ENCODE assay signal across 15 cellular contexts in genomic region chr3:173038484-173038871, GRCh38.
DNase-seq lines count a peak whose midpoint lies in the region; ATAC-seq and TF ChIP-seq lines count a peak whose summit lies in the region.
"Had no signal": no experiment of that assay in that cellular context is flagged by ENCODE, and none has a peak within 500 bp of the region (broad histone marks: within the 10 kb centered on the region; RNA-seq: fewer than 3 reads in every experiment).

No MANE protein-coding gene starts in this region.

- H3K9me3 Mint-ChIP-seq in GM23338 = no peaks in the 10 kb centered on the region
- H3K9me3 Mint-ChIP-seq: CD14-positive monocyte; CD4-positive, alpha-beta memory T cell had no signal

- H3K36me3 Mint-ChIP-seq in GM23338 (ENCODE audit: low read depth) = no peaks in the 10 kb centered on the region
- H3K36me3 Mint-ChIP-seq: CD14-positive monocyte; CD4-positive, alpha-beta memory T cell had no signal

- H3K27ac Mint-ChIP-seq in GM23338 = no peak overlapping the region
- H3K27ac Mint-ChIP-seq: CD14-positive monocyte; CD4-positive, alpha-beta memory T cell had no signal

- H3K36me3 ChIP-seq in heart left ventricle (no peaks in the 10 kb centered on the region), GM23338 (ENCODE audit: insufficient read depth) (no peaks in the 10 kb centered on the region), left ventricle myocardium inferior (no peaks in the 10 kb centered on the region), prostate gland (no peaks in the 10 kb centered on the region)
- H3K36me3 ChIP-seq: BE2C had no signal

- H3K9me3 ChIP-seq in heart left ventricle (no peaks in the 10 kb centered on the region), left ventricle myocardium inferior (replicated peaks) (no peaks in the 10 kb centered on the region), prostate gland (no peaks in the 10 kb centered on the region)
- H3K9me3 ChIP-seq: BE2C had no signal

- intact Hi-C loops in heart left ventricle (cut with DNase I) = loop anchor here in 3 of 10 donors (5.0 kb wide), 3 partner anchors 51 to 221 kb away; no protein-coding TSS in a partner anchor
- intact Hi-C loops in left cardiac atrium (cut with DNase I) = no loop called here
- intact Hi-C loops in left ventricle myocardium inferior (cut with micrococcal nuclease) = no loop called here
- intact Hi-C loops in prostate gland (cut with DNase I) = no loop called here

- H3K4me1 Mint-ChIP-seq in GM23338 = no peaks in the 10 kb centered on the region; the same call in 1 of the 3 replicates
- H3K4me1 Mint-ChIP-seq: CD14-positive monocyte; CD4-positive, alpha-beta memory T cell had no signal

- TF ChIP-seq POLR2A in heart left ventricle (IDR thresholded peaks at IDR 0.05) = no peak
- TF ChIP-seq POLR2A in prostate gland (IDR thresholded peaks at IDR 0.05) = no peak

- H4K20me1 ChIP-seq in GM23338 (replicated peaks; ENCODE audit: insufficient read depth) = no peaks in the 10 kb centered on the region

- H3K4me3 ChIP-seq in heart left ventricle (no peak overlapping the region), GM23338 (no peak overlapping the region), left ventricle myocardium inferior (no peak overlapping the region), prostate gland (no peak overlapping the region)

- H3K4me3 Mint-ChIP-seq in GM23338 = no peak overlapping the region
- H3K4me3 Mint-ChIP-seq: CD14-positive monocyte; CD4-positive, alpha-beta memory T cell had no signal

- H3K4me1 ChIP-seq in heart left ventricle (peaks cover 0 to 24% (median 0%) of the 10 kb centered on the region in 12 donors), GM23338 (ENCODE audit: insufficient read depth) (no peaks in the 10 kb centered on the region), left ventricle myocardium inferior (peaks cover 25% of the 10 kb centered on the region), prostate gland (replicated peaks) (no peaks in the 10 kb centered on the region)
- H3K4me1 ChIP-seq: BE2C had no signal

- TF ChIP-seq CTCF in heart left ventricle (IDR thresholded peaks at IDR 0.05) (no peak), GM23338 (conservative IDR thresholded peaks at IDR 0.05; ENCODE audit: low read depth in 2 of 2) (no peak), left ventricle myocardium inferior (IDR thresholded peaks at IDR 0.05; ENCODE audit: borderline replicate concordance) (no peak), prostate gland (IDR thresholded peaks at IDR 0.05) (no peak)

- ATAC-seq in heart left ventricle (peak; percentile 69 to 94 (median 90)), left cardiac atrium (no peak), GM23338 (no peak), GM21515 (IDR thresholded peaks at IDR 0.05; ENCODE audit: unreplicated experiment) (no peak)

- DNase-seq in heart left ventricle (no peak), left cardiac atrium (no peak), GM23338 (ENCODE audit: low spot score) (no peak), left ventricle myocardium inferior (no peak), KG1 (lab: John Stamatoyannopoulos, UW) (no peak), prostate gland (ENCODE audit: low spot score) (no peak)
- DNase-seq: ACHN; BE2C; CD4-positive, alpha-beta memory T cell; DMS79 treated with DMSO at 0.1 percent for 48 hours; GF-D8; HCEC 1CT had no signal

- H3K9me2 ChIP-seq in GM23338 (ENCODE audit: insufficient read depth) = no peaks in the 10 kb centered on the region

- H3K79me2 ChIP-seq in GM23338 (replicated peaks; ENCODE audit: insufficient read depth) = no peaks in the 10 kb centered on the region

- no peaks in the 10 kb centered on the region for H3K27me3 Mint-ChIP-seq in GM23338 (ENCODE audit: insufficient read depth, low read depth, poor library complexity)
- H3K27me3 Mint-ChIP-seq: CD4-positive, alpha-beta memory T cell had no signal

- WGBS in heart left ventricle, 4 donors = 16 to 31% (median 26%) methylated on average over 3 of the region's 3 CpGs
- WGBS in prostate gland = 79% methylated on average over 3 of the region's 3 CpGs

- H3F3A ChIP-seq in GM23338 (replicated peaks; ENCODE audit: low read depth) = no peaks in the 10 kb centered on the region

- H3K27ac ChIP-seq in heart left ventricle (peak overlapping the region in 10 of 12 donors; percentile 8 to 78 (median 50)), GM23338 (ENCODE audit: low read depth) (no peak overlapping the region), left ventricle myocardium inferior (replicated peaks) (peak overlapping the region; percentile 62), prostate gland (no peak overlapping the region)
- H3K27ac ChIP-seq: HL-60 had no signal

- no peak overlapping the region for H3K4me2 ChIP-seq in GM23338

- H3K27me3 ChIP-seq in heart left ventricle (no peaks in the 10 kb centered on the region), GM23338 (ENCODE audit: insufficient read depth) (no peaks in the 10 kb centered on the region), left ventricle myocardium inferior (ENCODE audit: low read depth) (no peaks in the 10 kb centered on the region), prostate gland (replicated peaks; ENCODE audit: insufficient read depth) (no peaks in the 10 kb centered on the region)
- H3K27me3 ChIP-seq: BE2C had no signal

- H2AFZ ChIP-seq in GM23338 = peak overlapping the region; percentile 23; the same call in 1 of the 2 replicates

TF ChIP-seq in GM23338, 12 proteins besides CTCF, POLR2A, EP300 and RAD21 (continues in another document):
- no peak for TF ChIP-seq STAT1 (IDR thresholded peaks at IDR 0.05; ENCODE audit: unreplicated experiment)
- no peak for TF ChIP-seq EZH2 (IDR thresholded peaks at IDR 0.05; ENCODE audit: low read depth, unreplicated experiment)
- no peak for TF ChIP-seq JUNB (IDR thresholded peaks at IDR 0.05; ENCODE audit: unreplicated experiment)
- TF ChIP-seq CREB1 (CRISPR knock-in tag; IDR thresholded peaks at IDR 0.05; ENCODE audit: low read depth) = no peak
- TF ChIP-seq ZNF114 (CRISPR knock-in tag; IDR thresholded peaks at IDR 0.05) = no peak
- TF ChIP-seq ZNF331 (CRISPR knock-in tag; IDR thresholded peaks at IDR 0.05; ENCODE audit: low read depth) = no peak
- no peak for TF ChIP-seq ETS1 (IDR thresholded peaks at IDR 0.05)
- TF ChIP-seq POLR2AphosphoS5 (IDR thresholded peaks at IDR 0.05; ENCODE audit: low read depth) = no peak
- TF ChIP-seq EZH2phosphoT487 (IDR thresholded peaks at IDR 0.05; ENCODE audit: unreplicated experiment) = no peak
- TF ChIP-seq NANOG (IDR thresholded peaks at IDR 0.05; ENCODE audit: borderline replicate concordance) = no peak
- TF ChIP-seq, protein P1, sequence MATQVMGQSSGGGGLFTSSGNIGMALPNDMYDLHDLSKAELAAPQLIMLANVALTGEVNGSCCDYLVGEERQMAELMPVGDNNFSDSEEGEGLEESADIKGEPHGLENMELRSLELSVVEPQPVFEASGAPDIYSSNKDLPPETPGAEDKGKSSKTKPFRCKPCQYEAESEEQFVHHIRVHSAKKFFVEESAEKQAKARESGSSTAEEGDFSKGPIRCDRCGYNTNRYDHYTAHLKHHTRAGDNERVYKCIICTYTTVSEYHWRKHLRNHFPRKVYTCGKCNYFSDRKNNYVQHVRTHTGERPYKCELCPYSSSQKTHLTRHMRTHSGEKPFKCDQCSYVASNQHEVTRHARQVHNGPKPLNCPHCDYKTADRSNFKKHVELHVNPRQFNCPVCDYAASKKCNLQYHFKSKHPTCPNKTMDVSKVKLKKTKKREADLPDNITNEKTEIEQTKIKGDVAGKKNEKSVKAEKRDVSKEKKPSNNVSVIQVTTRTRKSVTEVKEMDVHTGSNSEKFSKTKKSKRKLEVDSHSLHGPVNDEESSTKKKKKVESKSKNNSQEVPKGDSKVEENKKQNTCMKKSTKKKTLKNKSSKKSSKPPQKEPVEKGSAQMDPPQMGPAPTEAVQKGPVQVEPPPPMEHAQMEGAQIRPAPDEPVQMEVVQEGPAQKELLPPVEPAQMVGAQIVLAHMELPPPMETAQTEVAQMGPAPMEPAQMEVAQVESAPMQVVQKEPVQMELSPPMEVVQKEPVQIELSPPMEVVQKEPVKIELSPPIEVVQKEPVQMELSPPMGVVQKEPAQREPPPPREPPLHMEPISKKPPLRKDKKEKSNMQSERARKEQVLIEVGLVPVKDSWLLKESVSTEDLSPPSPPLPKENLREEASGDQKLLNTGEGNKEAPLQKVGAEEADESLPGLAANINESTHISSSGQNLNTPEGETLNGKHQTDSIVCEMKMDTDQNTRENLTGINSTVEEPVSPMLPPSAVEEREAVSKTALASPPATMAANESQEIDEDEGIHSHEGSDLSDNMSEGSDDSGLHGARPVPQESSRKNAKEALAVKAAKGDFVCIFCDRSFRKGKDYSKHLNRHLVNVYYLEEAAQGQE (IDR thresholded peaks at IDR 0.05; ENCODE audit: unreplicated experiment) = no peak

Comparison
In these comparisons a context has a peak if more than half of its experiments do, and no peak if none do; other contexts are left out.
1. ATAC-seq: peak in heart left ventricle (4 of 4); none in left cardiac atrium (0 of 2), GM23338 (single experiment) and GM21515 (single experiment).
2. H3K27ac ChIP-seq: peak in heart left ventricle (10 of 12) and left ventricle myocardium inferior (single experiment); none in GM23338 (single experiment) and prostate gland (0 of 2).